ENCODE assay signal across 8 cellular contexts in genomic region chr1:165697491-165697880, GRCh38. TPM values are rescaled to one million over a fixed set of nuclear protein-coding genes. Genes with fewer than 3 reads are reported as not detected.
DNase-seq lines count a peak whose midpoint lies in the region; ATAC-seq and TF ChIP-seq lines count a peak whose summit lies in the region.

No MANE protein-coding gene starts in this region.

- peak overlapping the region; percentile 81 for H3K4me3 ChIP-seq in A673 (ENCODE audit: low read depth, low read length, poor library complexity, severe bottlenecking)
- H3K4me3 ChIP-seq in HUES48 (ENCODE audit: low read depth, low read length), result peak overlapping the region; percentile 86
- H3K4me3 ChIP-seq in body of pancreas, result peak overlapping the region in 1 of 2 donors; percentile 67
- peak overlapping the region; percentile 63 for H3K4me3 ChIP-seq in mucosa of descending colon

- POLR2A ChIA-PET in A673 (lab: Charles Lee; ENCODE audit: low non-redundant PET), result interaction anchor here (0.5 kb wide), 1 partner anchor 58 kb away, joined by 5 read pairs; no protein-coding TSS in a partner anchor

- H3K27me3 ChIP-seq in A673 (replicated peaks; ENCODE audit: insufficient read depth, low read depth, low read length, poor library complexity) (no peaks in the 10 kb centered on the region), HUES48 (ENCODE audit: control insufficient read depth, insufficient read depth, low read length) (no peaks in the 10 kb centered on the region), body of pancreas (no peaks in the 10 kb centered on the region)

- CTCF ChIA-PET in A673 (lab: Charles Lee), result no interaction called here

- 42 to 62% methylated on average over 8 of the region's 8 CpGs for WGBS in body of pancreas, 2 donors

- TF ChIP-seq CTCF in A673 (conservative IDR thresholded peaks at IDR 0.05; ENCODE audit: low read depth, low read length) (no peak), body of pancreas (IDR thresholded peaks at IDR 0.05) (no peak), mucosa of descending colon (IDR thresholded peaks at IDR 0.05) (no peak)

- H3K27ac ChIP-seq in A673 (ENCODE audit: low read depth, low read length, poor library complexity, severe bottlenecking), result peak overlapping the region; percentile 97
- H3K27ac ChIP-seq in HUES48 (ENCODE audit: low read depth, low read length), result peak overlapping the region; percentile 92
- H3K27ac ChIP-seq in body of pancreas, result peak overlapping the region in 3 of 4 donors; percentile 81 to 89 (median 88)

- DNase-seq in A673 (ENCODE audit: low spot score) (peak; percentile 43), body of pancreas (no peak), mucosa of descending colon (no peak), T-helper 9 cell (no peak), NCI-H1417 treated with DMSO at 0.1 percent for 48 hours (lab: John Stamatoyannopoulos, UW) (no peak), epidermal melanocyte (ENCODE audit: insufficient read length, low spot score) (no peak)

- no peak overlapping the region for H3K9ac ChIP-seq in HUES48 (ENCODE audit: low read depth, low read length)

- H3K36me3 ChIP-seq in A673 (ENCODE audit: insufficient read depth, low read length, poor library complexity, severe bottlenecking) (peaks cover 6% of the 10 kb centered on the region), HUES48 (ENCODE audit: control insufficient read depth, insufficient read depth, low read length) (no peaks in the 10 kb centered on the region), body of pancreas (replicated peaks in 1 of 2; ENCODE audit: insufficient read depth in 1 of 2, low read depth in 2 of 2) (no peaks in the 10 kb centered on the region), mucosa of descending colon (ENCODE audit: low read depth) (no peaks in the 10 kb centered on the region)

- H3K4me1 ChIP-seq in A673 (ENCODE audit: insufficient read depth, low read length, poor library complexity, severe bottlenecking) (peaks cover 26% of the 10 kb centered on the region), HUES48 (ENCODE audit: control insufficient read depth, insufficient read depth, low read length) (peaks cover 11% of the 10 kb centered on the region; the same call in 1 of the 2 replicates), body of pancreas (peaks cover 21% of the 10 kb centered on the region), mucosa of descending colon (ENCODE audit: low read depth) (peaks cover 10% of the 10 kb centered on the region)

- TF ChIP-seq POLR2A in body of pancreas (IDR thresholded peaks at IDR 0.05), result no peak

- no TSS peak for BruUV-seq in A673 (replicated peaks; lab: Mats Ljungman, UMichigan)

- intact Hi-C loops in A673 (cut with micrococcal nuclease; ENCODE audit: unreplicated experiment) (loop anchor here (2.0 to 5.0 kb wide), 3 partner anchors 65 to 130 kb away; partner anchors contain the start of gene UCK2), body of pancreas (cut with DNase I) (no loop called here), mucosa of descending colon (cut with DNase I, micrococcal nuclease) (loop anchor here in 1 of 2 donors (10.0 kb wide), 1 partner anchor 93 kb away; no protein-coding TSS in a partner anchor)

- no peaks in the 10 kb centered on the region for H3K9me3 ChIP-seq in A673 (ENCODE audit: low read depth, low read length, poor library complexity, severe bottlenecking)
- no peaks in the 10 kb centered on the region for H3K9me3 ChIP-seq in HUES48 (ENCODE audit: control insufficient read depth, insufficient read depth, low read length)
- no peaks in the 10 kb centered on the region for H3K9me3 ChIP-seq in body of pancreas
- no peaks in the 10 kb centered on the region for H3K9me3 ChIP-seq in mucosa of descending colon

- no peak for ATAC-seq in body of pancreas
- no peak for ATAC-seq in mucosa of descending colon
- ATAC-seq in HG03432 (IDR thresholded peaks at IDR 0.05; ENCODE audit: unreplicated experiment), result no peak

RNA-seq across cellular contexts. Expression of gene ALDH9A1, which starts 0.9 kb away (rescaled TPM):
- total RNA-seq in A673 (2021) (81.7 and 83.0 TPM in 2 replicates), body of pancreas (10 to 100 TPM; 20.8 to 30.1 TPM), mucosa of descending colon (10 to 100 TPM; 32.6 to 53.1 (median 49.8) TPM)
